In genomic region chr13:93244918-93245280, GRCh38 we compare ENCODE assay signal across 11 cellular contexts. TPM values are rescaled to one million over a fixed set of nuclear protein-coding genes. Genes with fewer than 3 reads are reported as not detected.
A peak's percentile ranks its signal among the peaks of the same experiment; 100 is the strongest.
DNase-seq lines count a peak whose midpoint lies in the region; ATAC-seq and TF ChIP-seq lines count a peak whose summit lies in the region.
"Had no signal": no experiment of that assay in that cellular context is flagged by ENCODE, and none has a peak within 500 bp of the region (broad histone marks: within the 10 kb centered on the region; RNA-seq: fewer than 3 reads in every experiment).

No MANE protein-coding gene starts in this region.

- dilution Hi-C loops in mammary epithelial cell (cut with HindIII; ENCODE audit: low sequenced_read_pairs): no loop called here

- H3K4me2 ChIP-seq in mammary epithelial cell (ENCODE audit: insufficient read depth, low read depth, low read length): peak overlapping the region; percentile 71

- H2AFZ ChIP-seq in mammary epithelial cell (ENCODE audit: low read depth, low read length): no peak overlapping the region

- 82% methylated on average over 1 of the region's 1 CpG for WGBS in mammary epithelial cell (ENCODE audit: low coverage, missing lambda C conversion rate)

- TF ChIP-seq CTCF in mammary epithelial cell (conservative IDR thresholded peaks at IDR 0.05 in 1 of 2, IDR thresholded peaks at IDR 0.05 in 1 of 2; ENCODE audit: extremely low read depth in 1 of 2, insufficient read depth in 1 of 2, low read depth in 1 of 2, low read length in 2 of 2) (no peak), thoracic aorta (IDR thresholded peaks at IDR 0.05) (no peak)

- no TSS peak for BruUV-seq in mammary epithelial cell (replicated peaks; lab: Mats Ljungman, UMichigan)

- H3K79me2 ChIP-seq in mammary epithelial cell (ENCODE audit: insufficient read depth, low read length): no peaks in the 10 kb centered on the region

- H3K27me3 ChIP-seq in mammary epithelial cell (ENCODE audit: insufficient read depth, low read length) (no peaks in the 10 kb centered on the region), thoracic aorta (replicated peaks; ENCODE audit: insufficient read depth) (no peaks in the 10 kb centered on the region)
- H3K27me3 ChIP-seq: ovary had no signal

- H3K9ac ChIP-seq in mammary epithelial cell (ENCODE audit: insufficient read depth, low read length): peak overlapping the region; percentile 46

- H3K27ac ChIP-seq in mammary epithelial cell (ENCODE audit: insufficient read depth, low read depth, low read length) (peak overlapping the region; percentile 66), thoracic aorta (peak overlapping the region; percentile 31 to 52)
- H3K27ac ChIP-seq: ovary had no signal

- H3K36me3 ChIP-seq in mammary epithelial cell (ENCODE audit: insufficient read depth, low read length) (no peaks in the 10 kb centered on the region), thoracic aorta (no peaks in the 10 kb centered on the region)
- H3K36me3 ChIP-seq: ovary had no signal

- CTCF ChIA-PET in mammary epithelial cell (lab: Charles Lee; ENCODE audit: low non-redundant PET): interaction anchor here (0.7 kb wide), 1 partner anchor 33 kb away, joined by 5 read pairs; no protein-coding TSS in a partner anchor

- peak; percentile 79 for DNase-seq in HCEC 1CT
- peak; percentile 75 for DNase-seq in mammary epithelial cell
- DNase-seq in kidney glomerular epithelial cell (lab: John Stamatoyannopoulos, UW): peak; percentile 73
- DNase-seq in thoracic aorta (ENCODE audit: low spot score): no peak
- no peak for DNase-seq in Ammon's horn (ENCODE audit: low spot score)
- no peak for DNase-seq in stimulated activated naive CD4-positive, alpha-beta T cell treated with Interleukin-2 at 50 U/mL for 16 hours (lab: John Stamatoyannopoulos, UW)
- DNase-seq: activated T-cell treated with anti-CD3 and anti-CD28 coated beads, Interleukin-2, amount 50 U/mL, for 24 hours; NCI-H1436 treated with DMSO at 0.1 percent for 48 hours had no signal

- no peak for ATAC-seq in thoracic aorta (ENCODE audit: insufficient number of reproducible peaks, low FRiP score, low read depth)
- no peak for ATAC-seq in GM21515 (IDR thresholded peaks at IDR 0.05; ENCODE audit: unreplicated experiment)
- no peak for ATAC-seq in HG03159 (IDR thresholded peaks at IDR 0.05; ENCODE audit: unreplicated experiment)

- H4K20me1 ChIP-seq in mammary epithelial cell (ENCODE audit: insufficient read depth, low read length): no peaks in the 10 kb centered on the region

- in situ Hi-C loops in mammary epithelial cell (cut with MboI; ENCODE audit: low sequenced_read_pairs in 2 of 2): loop anchor here in 1 of 2 donors (25.0 kb wide), 1 partner anchor 1092 kb away; no protein-coding TSS in a partner anchor

- H3K9me3 ChIP-seq in mammary epithelial cell (replicated peaks; ENCODE audit: insufficient read depth, low read length) (no peaks in the 10 kb centered on the region), thoracic aorta (peaks cover 2% of the 10 kb centered on the region)
- H3K9me3 ChIP-seq: ovary had no signal

- H3K4me3 ChIP-seq in mammary epithelial cell (replicated peaks in 1 of 3; ENCODE audit: insufficient read depth in 1 of 3, low read depth in 2 of 3, low read length in 3 of 3) (peak overlapping the region in 1 of 3 experiments; percentile 14), thoracic aorta (peak overlapping the region; percentile 73)
- H3K4me3 ChIP-seq: ovary had no signal

- H3K4me1 ChIP-seq in mammary epithelial cell (ENCODE audit: insufficient read depth, low read length) (peaks cover 29% of the 10 kb centered on the region), thoracic aorta (ENCODE audit: control insufficient read depth in 1 of 2, low read depth in 2 of 2) (peaks cover 2 to 9% of the 10 kb centered on the region in 2 donors)

- intact Hi-C loops in mammary epithelial cell (cut with micrococcal nuclease): loop anchor here (5.0 kb wide), 2 partner anchors 253 to 1102 kb away; no protein-coding TSS in a partner anchor

RNA-seq across cellular contexts. Expression of gene GPC6, which starts 18.3 kb away (rescaled TPM):
- total RNA-seq in mammary epithelial cell: 10 to 100 TPM in 1 of 2 donors, 1 to 10 TPM in 1; 3.0 to 31.2 TPM
- 3.4 TPM for polyA plus RNA-seq in mammary epithelial cell
- 0.83 TPM for polyA minus RNA-seq in mammary epithelial cell
- 10 to 100 TPM; 34.9 to 56.4 TPM for total RNA-seq in thoracic aorta

Comparison
In these comparisons a context has a peak if more than half of its experiments do, and no peak if none do; other contexts are left out.
1. DNase-seq: peak in HCEC 1CT (single experiment), mammary epithelial cell (single experiment) and kidney glomerular epithelial cell (single experiment); none in thoracic aorta (single experiment), Ammon's horn (single experiment) and stimulated activated naive CD4-positive, alpha-beta T cell treated with Interleukin-2 at 50 U/mL for 16 hours (single experiment).